In genomic region chr3:186141776-186142175, GRCh38 we compare ENCODE assay signal across 26 cellular contexts.
"Had no signal": no experiment of that assay in that cellular context is flagged by ENCODE, and none has a peak within 500 bp of the region (broad histone marks: within the 10 kb centered on the region; RNA-seq: fewer than 3 reads in every experiment).

No MANE protein-coding gene starts in this region.

- H3K9ac ChIP-seq: parathyroid adenoma had no signal

- DNase-seq: activated CD4-positive, alpha-beta memory T cell treated with anti-CD3 and anti-CD28 coated beads for 36 hours; activated CD4-positive, alpha-beta T cell treated with anti-CD3 and anti-CD28 coated beads, Interleukin-2, amount 10 ng/mL, durations not matched to agents 24 days and 14 days; activated CD4-positive, CD25-positive, alpha-beta regulatory T cell treated with anti-CD3 and anti-CD28 coated beads, Interleukin-2, amount 50 U/mL, for 72 hours; activated CD8-positive, alpha-beta memory T cell treated with anti-CD3 and anti-CD28 coated beads, Interleukin-2, amount 50 U/mL, for 4 hours; activated effector memory CD4-positive, alpha-beta T cell treated with anti-CD3 and anti-CD28 coated beads, Interleukin-2, amount 50 U/mL, for 16 hours; activated naive CD4-positive, alpha-beta T cell treated with anti-CD3 and anti-CD28 coated beads, Interleukin-2, amount 50 U/mL, for 16 hours; activated T-cell treated with anti-CD3 and anti-CD28 coated beads, Interleukin-2, amount 50 U/mL, for 1 hour; amygdala; central memory CD4-positive, alpha-beta T cell; dermis blood vessel endothelial cell; effector CD8-positive, alpha-beta T cell; glutamatergic neuron; left ventricle myocardium inferior; occipital lobe; psoas muscle; sigmoid colon; stimulated activated CD4-positive, alpha-beta T cell treated with anti-CD3 and anti-CD28 coated beads, Interleukin-1b, Interleukin-23, amount 100 ng/mL, for 48 hours; stimulated activated CD4-positive, alpha-beta T cell treated with anti-CD3 and anti-CD28 coated beads, Interleukin-4, amount 100 ng/mL, for 4 hours; stimulated activated CD8-positive, alpha-beta memory T cell treated with anti-CD3 and anti-CD28 coated beads, Interleukin-4, amount 100 ng/mL, for 48 hours; stimulated activated naive CD8-positive, alpha-beta T cell treated with anti-CD3 and anti-CD28 coated beads, Interleukin-15, amount 100 ng/mL, for 72 hours; substantia nigra; T-helper 9 cell; uterus had no signal

- H3K4me2 ChIP-seq: smooth muscle cell had no signal

- H3K27ac ChIP-seq: breast epithelium, left ventricle myocardium inferior, parathyroid adenoma, psoas muscle, sigmoid colon, uterus had no signal

- H3K36me3 ChIP-seq: breast epithelium, left ventricle myocardium inferior, sigmoid colon, uterus had no signal

- H3K9me3 ChIP-seq: breast epithelium, left ventricle myocardium inferior, psoas muscle, sigmoid colon, uterus had no signal

- H3K27me3 ChIP-seq: breast epithelium, sigmoid colon, uterus had no signal

- H2AFZ ChIP-seq: parathyroid adenoma had no signal

- H3K4me1 ChIP-seq: breast epithelium, left ventricle myocardium inferior, parathyroid adenoma, psoas muscle, sigmoid colon, uterus had no signal

- H3K4me3 ChIP-seq: breast epithelium, left ventricle myocardium inferior, psoas muscle, sigmoid colon, smooth muscle cell, uterus had no signal
